ENCODE assay signal across 24 cellular contexts in the genomic region with DNA sequence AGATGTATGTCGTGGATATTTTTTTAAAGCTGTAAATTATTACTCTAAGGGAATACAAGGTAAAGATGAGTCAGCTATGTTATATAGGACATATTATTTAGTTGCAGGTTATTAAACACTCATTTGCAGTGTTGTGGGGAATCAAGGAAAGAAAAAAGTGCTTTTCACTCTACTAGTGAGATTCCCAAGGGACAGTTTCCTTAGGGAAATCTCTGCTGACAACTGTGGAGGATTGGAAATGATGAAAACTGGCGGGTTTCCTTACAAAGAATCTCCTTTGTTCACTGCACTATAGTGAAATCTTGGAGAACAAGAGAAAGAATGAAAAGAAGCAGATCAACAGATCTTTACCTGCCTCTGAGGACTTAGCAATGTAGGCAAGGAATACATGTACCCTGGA. TPM values are rescaled to one million over a fixed set of nuclear protein-coding genes. Genes with fewer than 3 reads are reported as not detected.
DNase-seq lines count a peak whose midpoint lies in the region; FAIRE-seq and TF ChIP-seq lines count a peak whose summit lies in the region.
"Had no signal": no experiment of that assay in that cellular context is flagged by ENCODE, and none has a peak within 500 bp of the region (broad histone marks: within the 10 kb centered on the region; RNA-seq: fewer than 3 reads in every experiment).

No MANE protein-coding gene starts in this region.

- TF ChIP-seq CTCF in Calu3 (IDR thresholded peaks at IDR 0.05; ENCODE audit: unreplicated experiment) (no peak), H1 (IDR thresholded peaks at IDR 0.05; ENCODE audit: control extremely low read depth in 1 of 3, insufficient read depth in 1 of 3, low read depth in 1 of 3, low read length in 3 of 3) (no peak), osteoblast (IDR thresholded peaks at IDR 0.05; ENCODE audit: extremely low read depth, low read depth, low read length) (no peak), esophagus squamous epithelium (IDR thresholded peaks at IDR 0.05) (no peak)

- no peak overlapping the region for H2BK5ac ChIP-seq in H1 (ENCODE audit: low read depth, low read length)

- H3K14ac ChIP-seq in H1 (ENCODE audit: insufficient read length) = no peak overlapping the region

- no peak overlapping the region for H2BK12ac ChIP-seq in H1 (ENCODE audit: low read depth, low read length)

- POLR2A ChIA-PET in H1 (lab: Charles Lee; ENCODE audit: partially characterized antibody) = no interaction called here

- H2BK20ac ChIP-seq in H1 (ENCODE audit: low read length) = no peak overlapping the region

- no peak overlapping the region for H3K18ac ChIP-seq in H1 (ENCODE audit: extremely low read depth, low read length)

- no peak overlapping the region for H3K4ac ChIP-seq in H1 (replicated peaks; ENCODE audit: insufficient read length, low read depth, low read length)

- H4K5ac ChIP-seq in H1 (ENCODE audit: insufficient read length, low read depth, low read length) = no peak overlapping the region

- H3K36me3 ChIP-seq in H1 (ENCODE audit: control insufficient read depth in 2 of 4, insufficient read depth in 4 of 4, low read length in 3 of 4) (no peaks in the 10 kb centered on the region), osteoblast (ENCODE audit: insufficient read depth, low read length) (no peaks in the 10 kb centered on the region), esophagus squamous epithelium (no peaks in the 10 kb centered on the region)
- H3K36me3 ChIP-seq: ascending aorta, left ventricle myocardium inferior had no signal

- BruUV-seq in Calu3 (replicated peaks; lab: Mats Ljungman, UMichigan) = no TSS peak

- H3K27ac Mint-ChIP-seq in Calu3 (ENCODE audit: unreplicated experiment) = peak overlapping the region; percentile 95
- H3K27ac Mint-ChIP-seq: activated CD4-positive, alpha-beta T cell treated with anti-CD3 and anti-CD28 coated beads for 36 hours; activated naive CD8-positive, alpha-beta T cell treated with anti-CD3 and anti-CD28 coated beads, Interleukin-2, amount 10 ng/mL, durations not matched to agents 7 days and 5 days; CD14-positive monocyte; dendritic cell treated with granulocyte-macrophage colony-stimulating factor and Interleukin-4, amounts not matched to agents 40 ng/mL and 50 ng/mL, for 4 days; natural killer cell treated with Interleukin-12 subunit alpha and Interleukin-12 subunit beta and Interleukin-15 and Interleukin-18, amount 100 ng/mL, for 72 hours had no signal

- CTCF ChIA-PET in Calu3 (lab: Charles Lee) = interaction anchor here (0.6 to 1.6 kb wide), 2 partner anchors 18 to 223 kb away, joined by 3 read pairs; no protein-coding TSS in a partner anchor
- CTCF ChIA-PET in H1 (lab: Charles Lee; ENCODE audit: partially characterized antibody) = interaction anchor here (1.4 to 2.6 kb wide), 2 partner anchors 18 to 37 kb away, joined by 3 to 6 read pairs; no protein-coding TSS in a partner anchor

- 85% methylated on average over 2 of the region's 2 CpGs; no CpG with 5 or more reads in 1 of the 2 experiments for WGBS in H1 (ENCODE audit: extremely low coverage in 1 of 2, insufficient coverage in 1 of 2, insufficient read length in 1 of 2, insufficient replicate concordance in 2 of 2, low coverage in 1 of 2, low lambda C conversion rate in 2 of 2, missing lambda C conversion rate in 1 of 2), 2 experiments
- 65 to 72% methylated on average over 2 of the region's 2 CpGs for WGBS in esophagus squamous epithelium, 2 donors

- H2BK15ac ChIP-seq in H1 (ENCODE audit: low read length) = no peak overlapping the region

- no peaks in the 10 kb centered on the region for H3K79me1 ChIP-seq in H1 (ENCODE audit: low read depth, low read length)

- no peak for TF ChIP-seq RAD21 in H1 (IDR thresholded peaks at IDR 0.05 in 1 of 2, conservative IDR thresholded peaks at IDR 0.05 in 1 of 2; ENCODE audit: low read depth in 2 of 2, low read length in 2 of 2)

- peaks cover 54% of the 10 kb centered on the region for H3K4me1 Mint-ChIP-seq in Calu3 (ENCODE audit: low read depth, unreplicated experiment)
- H3K4me1 Mint-ChIP-seq: activated CD4-positive, alpha-beta T cell treated with anti-CD3 and anti-CD28 coated beads for 36 hours; CD14-positive monocyte had no signal

- no peak for FAIRE-seq in H1 (lab: Jason Lieb, UNC)
- FAIRE-seq: GM12891 had no signal

- H4K91ac ChIP-seq in H1 (replicated peaks; ENCODE audit: insufficient read length, low read length) = no peak overlapping the region

- no peak overlapping the region for H2BK120ac ChIP-seq in H1 (replicated peaks; ENCODE audit: low read depth, low read length)

- H3K36me3 Mint-ChIP-seq in Calu3 (ENCODE audit: insufficient read depth, unreplicated experiment) = peaks cover 7% of the 10 kb centered on the region
- H3K36me3 Mint-ChIP-seq: activated naive CD8-positive, alpha-beta T cell treated with anti-CD3 and anti-CD28 coated beads, Interleukin-2, amount 10 ng/mL, durations not matched to agents 7 days and 5 days; CD14-positive monocyte; natural killer cell treated with Interleukin-12 subunit alpha and Interleukin-12 subunit beta and Interleukin-15 and Interleukin-18, amount 100 ng/mL, for 72 hours had no signal

- TF ChIP-seq EP300 in H1 (IDR thresholded peaks at IDR 0.05; ENCODE audit: borderline replicate concordance in 1 of 2, low read depth in 2 of 2, low read length in 2 of 2) = no peak

- H2AK5ac ChIP-seq in H1 (ENCODE audit: low read depth, low read length) = no peak overlapping the region

- H3K4me1 ChIP-seq in H1 (replicated peaks in 1 of 4; ENCODE audit: control insufficient read depth in 3 of 4, insufficient read depth in 4 of 4, low read length in 3 of 4) (peaks cover 0 to 6% (median 0%) of the 10 kb centered on the region in 4 experiments; a peak in 1 of 7 replicates), osteoblast (ENCODE audit: insufficient read depth, low read length) (peaks cover 36% of the 10 kb centered on the region), esophagus squamous epithelium (no peaks in the 10 kb centered on the region)
- H3K4me1 ChIP-seq: ascending aorta had no signal

- H3K27me3 ChIP-seq in H1 (replicated peaks in 1 of 4; ENCODE audit: control insufficient read depth in 3 of 4, extremely low read depth in 1 of 4, insufficient read depth in 3 of 4, low read length in 3 of 4) = no peaks in the 10 kb centered on the region
- no peaks in the 10 kb centered on the region for H3K27me3 ChIP-seq in osteoblast (ENCODE audit: insufficient read depth, low read length)
- H3K27me3 ChIP-seq in esophagus squamous epithelium = peaks cover 0 to 16% (median 0%) of the 10 kb centered on the region in 4 donors
- H3K27me3 ChIP-seq: ascending aorta had no signal

- TF ChIP-seq POLR2A in H1 (IDR thresholded peaks at IDR 0.05; ENCODE audit: control extremely low read depth in 1 of 2, low read depth in 2 of 2, low read length in 2 of 2) (no peak), esophagus squamous epithelium (IDR thresholded peaks at IDR 0.05) (no peak)

- H3K4me2 ChIP-seq in H1 (ENCODE audit: insufficient read depth in 1 of 2, low read depth in 2 of 2, low read length in 2 of 2) (no peak overlapping the region), osteoblast (ENCODE audit: insufficient read depth, low read length) (no peak overlapping the region)

- H3K23ac ChIP-seq in H1 (ENCODE audit: insufficient read length) = no peak overlapping the region

- DNase-seq in Calu3 = no peak
- DNase-seq in NCI-H2171 (lab: John Stamatoyannopoulos, UW) = peak; percentile 12
- DNase-seq in H1 (ENCODE audit: low read depth in 1 of 2, low spot score in 2 of 2) = no peak
- no peak for DNase-seq in osteoblast (ENCODE audit: insufficient read length, low spot score, missing footprints)
- no peak for DNase-seq in pons (ENCODE audit: low spot score)
- DNase-seq in esophagus squamous epithelium (lab: John Stamatoyannopoulos, UW) = no peak
- no peak for DNase-seq in EL
- DNase-seq: activated CD4-positive, alpha-beta T cell treated with anti-CD3 and anti-CD28 coated beads for 36 hours; activated effector memory CD4-positive, alpha-beta T cell treated with Interleukin-2 at 50 U/mL for 16 hours; activated naive CD8-positive, alpha-beta T cell treated with anti-CD3 and anti-CD28 coated beads, Interleukin-2, amount 10 ng/mL, durations not matched to agents 7 days and 5 days; caudate nucleus; left ventricle myocardium inferior; NCI-H1105 treated with DMSO at 0.1 percent for 48 hours; NCI-H1930; NCI-H774; posterior cingulate gyrus; stimulated activated CD4-positive, alpha-beta T cell treated with anti-CD3 and anti-CD28 coated beads, Interleukin-12 subunit alpha, Interleukin-12 subunit beta, amount 100 ng/mL, for 4 hours; stimulated activated CD4-positive, alpha-beta T cell treated with anti-CD3 and anti-CD28 coated beads, Interleukin-4, amount 100 ng/mL, for 1 hour had no signal

- peak overlapping the region; percentile 59 for H3K4me3 Mint-ChIP-seq in Calu3 (ENCODE audit: low read depth, unreplicated experiment)
- H3K4me3 Mint-ChIP-seq: activated CD4-positive, alpha-beta T cell treated with anti-CD3 and anti-CD28 coated beads for 36 hours; activated naive CD8-positive, alpha-beta T cell treated with anti-CD3 and anti-CD28 coated beads, Interleukin-2, amount 10 ng/mL, durations not matched to agents 7 days and 5 days; CD14-positive monocyte; dendritic cell treated with granulocyte-macrophage colony-stimulating factor and Interleukin-4, amounts not matched to agents 40 ng/mL and 50 ng/mL, for 4 days; natural killer cell treated with Interleukin-12 subunit alpha and Interleukin-12 subunit beta and Interleukin-15 and Interleukin-18, amount 100 ng/mL, for 72 hours had no signal

- no peaks in the 10 kb centered on the region for H3K23me2 ChIP-seq in H1 (ENCODE audit: low read depth, low read length)

- peak overlapping the region; percentile 78 for H2AFZ ChIP-seq in H1 (ENCODE audit: low read length)
- H2AFZ ChIP-seq in osteoblast (ENCODE audit: low read length) = no peak overlapping the region

- intact Hi-C loops in Calu3 (cut with micrococcal nuclease; ENCODE audit: unreplicated experiment) (loop anchor here (2.0 to 10.0 kb wide), 2 partner anchors 59 to 139 kb away; no protein-coding TSS in a partner anchor), esophagus squamous epithelium (cut with DNase I) (no loop called here)

- H4K8ac ChIP-seq in H1 (ENCODE audit: extremely low read depth, insufficient read depth, low read length) = no peak overlapping the region

- no peak overlapping the region for H3K56ac ChIP-seq in H1 (replicated peaks; ENCODE audit: insufficient read length, low read depth, low read length)

- H3K4me3 ChIP-seq in H1 (ENCODE audit: extremely low read depth in 1 of 4, insufficient read depth in 2 of 4, low read depth in 3 of 4, low read length in 4 of 4) (no peak overlapping the region; a peak in 1 of 8 replicates), osteoblast (ENCODE audit: insufficient read depth, low read length) (no peak overlapping the region), esophagus squamous epithelium (no peak overlapping the region)
- H3K4me3 ChIP-seq: ascending aorta had no signal

- no peaks in the 10 kb centered on the region for H4K20me1 ChIP-seq in H1 (replicated peaks in 1 of 2; ENCODE audit: control insufficient read depth in 1 of 2, insufficient read depth in 2 of 2, low read length in 2 of 2)
- no peaks in the 10 kb centered on the region for H4K20me1 ChIP-seq in osteoblast (ENCODE audit: insufficient read depth, low read length)

- no peak overlapping the region for H3K9ac ChIP-seq in H1 (replicated peaks in 1 of 4; ENCODE audit: extremely low read depth in 1 of 4, low read depth in 3 of 4, low read length in 3 of 4)

- H3K27me3 Mint-ChIP-seq in Calu3 (ENCODE audit: unreplicated experiment) = no peaks in the 10 kb centered on the region

- no peaks in the 10 kb centered on the region for H3K9me3 ChIP-seq in H1 (ENCODE audit: insufficient read depth in 2 of 2, low read depth in 1 of 2, low read length in 1 of 2)
- no peaks in the 10 kb centered on the region for H3K9me3 ChIP-seq in osteoblast (ENCODE audit: low read depth, low read length)
- H3K9me3 ChIP-seq in esophagus squamous epithelium = peaks cover 0 to under 1% (median 0%) of the 10 kb centered on the region in 3 donors
- H3K9me3 ChIP-seq: ascending aorta, left ventricle myocardium inferior had no signal

- no peaks in the 10 kb centered on the region for H3K9me3 Mint-ChIP-seq in Calu3 (ENCODE audit: low read depth, unreplicated experiment)
- H3K9me3 Mint-ChIP-seq: activated naive CD8-positive, alpha-beta T cell treated with anti-CD3 and anti-CD28 coated beads, Interleukin-2, amount 10 ng/mL, durations not matched to agents 7 days and 5 days; natural killer cell treated with Interleukin-12 subunit alpha and Interleukin-12 subunit beta and Interleukin-15 and Interleukin-18, amount 100 ng/mL, for 72 hours had no signal

- no peak overlapping the region for H3K27ac ChIP-seq in H1 (ENCODE audit: low read depth, low read length)
- peak overlapping the region; percentile 75 for H3K27ac ChIP-seq in osteoblast (ENCODE audit: low read depth, low read length)
- no peak overlapping the region for H3K27ac ChIP-seq in esophagus squamous epithelium
- H3K27ac ChIP-seq: ascending aorta, left ventricle myocardium inferior, RWPE1 had no signal

- no peaks in the 10 kb centered on the region for H3K79me2 ChIP-seq in H1 (ENCODE audit: control insufficient read depth in 1 of 2, insufficient read depth in 2 of 2, low read length in 2 of 2)
- no peaks in the 10 kb centered on the region for H3K79me2 ChIP-seq in osteoblast (ENCODE audit: insufficient read depth, low read length)

RNA-seq across cellular contexts. Expression of gene TRIM45, which starts 24.5 kb away (rescaled TPM):
- total RNA-seq in Calu3 (2022) (4.3 and 5.3 TPM in 2 replicates), osteoblast (1.4 and 2.1 TPM in 2 replicates), esophagus squamous epithelium (1 to 10 TPM in 1 of 4 donors, under 1 TPM in 3; 0.38 to 1.1 (median 0.60) TPM)
- total RNA-seq in H1 (2021; fragmentation: NEBNext Ultra II Directional; extraction: Animal tissue kit (Norgen Biotek cat#: 25700)) = 15.6 and 16.7 TPM in 2 replicates
- 13.7 and 15.0 TPM in 2 replicates for polyA plus RNA-seq in H1 (2011; rRNA removed)
- polyA plus RNA-seq in H1 (2011; cell fraction: cytosol; rRNA removed) = 22.2 TPM
- polyA plus RNA-seq in H1 (2011; cell fraction: nucleus; rRNA removed) = 25.4 TPM
- 17.4 to 23.5 TPM (median 19.7 TPM) in 4 replicates for polyA plus RNA-seq in H1 (2012, experiment 1 of 2)
- 5.0 TPM for polyA plus RNA-seq in H1 (2012, experiment 2 of 2)
- polyA plus RNA-seq in H1 (2013, experiment 1 of 2) = 9.2 TPM
- 7.9 TPM for polyA plus RNA-seq in H1 (2013, experiment 2 of 2)
- 12.7 and 13.1 TPM in 2 replicates for polyA minus RNA-seq in H1 (2011; rRNA and poly(A)+ RNA removed)
- 7.6 TPM for polyA minus RNA-seq in H1 (2011; cell fraction: cytosol; rRNA and poly(A)+ RNA removed)
- polyA minus RNA-seq in H1 (2011; cell fraction: nucleus; rRNA and poly(A)+ RNA removed) = 10.7 TPM
